In the genomic region with DNA sequence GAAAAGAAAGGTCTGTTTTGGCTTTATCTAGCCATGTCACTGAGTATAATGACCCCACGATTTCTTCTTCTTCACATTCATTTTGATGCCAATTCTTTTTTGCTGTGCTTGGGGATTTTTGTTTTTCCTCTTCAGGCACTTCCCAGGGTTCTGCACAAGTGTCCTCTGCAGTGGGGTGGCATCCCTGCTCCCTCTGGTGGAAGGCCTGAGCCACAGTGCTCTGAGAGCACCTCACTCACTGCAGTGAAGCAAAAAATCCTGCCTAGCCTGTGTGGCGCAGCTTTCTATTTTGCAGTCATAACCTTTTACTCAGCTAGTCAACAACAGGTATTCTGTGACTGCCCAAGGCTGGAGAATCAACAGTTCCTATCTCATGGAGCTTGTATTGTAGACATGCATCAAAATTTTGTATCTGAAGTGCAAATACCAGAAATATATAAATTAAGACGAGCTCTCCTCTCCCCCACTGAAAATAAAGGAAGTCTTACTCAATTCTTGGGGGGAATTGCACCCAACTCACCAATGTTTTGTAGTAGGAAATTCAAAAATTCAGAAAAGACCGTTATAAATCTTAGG, we compare ENCODE assay signal across 9 cellular contexts.
DNase-seq lines count a peak whose midpoint lies in the region; ATAC-seq, FAIRE-seq and TF ChIP-seq lines count a peak whose summit lies in the region.
"Had no signal": no experiment of that assay in that cellular context is flagged by ENCODE, and none has a peak within 500 bp of the region (broad histone marks: within the 10 kb centered on the region; RNA-seq: fewer than 3 reads in every experiment).

No MANE protein-coding gene starts in this region.

- no peaks in the 10 kb centered on the region for H3K27me3 ChIP-seq in bronchial epithelial cell (ENCODE audit: control insufficient read depth, insufficient read depth, low read length)
- H3K27me3 ChIP-seq in thoracic aorta (replicated peaks; ENCODE audit: insufficient read depth): no peaks in the 10 kb centered on the region

- peak; percentile 28 for FAIRE-seq in bronchial epithelial cell (lab: Jason Lieb, UNC)
- FAIRE-seq: endometrium had no signal

- ATAC-seq in thoracic aorta (ENCODE audit: insufficient number of reproducible peaks, low FRiP score, low read depth) (no peak), HG03045 (IDR thresholded peaks at IDR 0.05; ENCODE audit: unreplicated experiment) (no peak)

- no peak for DNase-seq in AG09319 (ENCODE audit: extremely low read depth, low read depth)
- DNase-seq in H4 (ENCODE audit: low spot score): peak; percentile 57
- peak; percentile 75 for DNase-seq in NCI-H748 (lab: John Stamatoyannopoulos, UW; ENCODE audit: unreplicated experiment)
- DNase-seq in bronchial epithelial cell (ENCODE audit: low read depth): peak; percentile 47
- peak; percentile 85 for DNase-seq in left kidney (ENCODE audit: low read depth, low spot score)
- no peak for DNase-seq in thoracic aorta (ENCODE audit: low spot score)
- no peak for DNase-seq in GM19238 (ENCODE audit: insufficient read length, low spot score)

- H3K9me3 ChIP-seq in thoracic aorta: no peaks in the 10 kb centered on the region

- H3K4me3 ChIP-seq in bronchial epithelial cell (ENCODE audit: low read depth, low read length): no peak overlapping the region
- no peak overlapping the region for H3K4me3 ChIP-seq in thoracic aorta

- H3K36me3 ChIP-seq in bronchial epithelial cell (ENCODE audit: control insufficient read depth, insufficient read depth, low read length) (no peaks in the 10 kb centered on the region), thoracic aorta (no peaks in the 10 kb centered on the region)

- TF ChIP-seq CTCF in AG09319 (IDR thresholded peaks at IDR 0.05; ENCODE audit: low read depth, low read length) (peak; percentile 71), bronchial epithelial cell (IDR thresholded peaks at IDR 0.05; ENCODE audit: insufficient read depth, low read length, severe bottlenecking) (peak; percentile 87), thoracic aorta (IDR thresholded peaks at IDR 0.05) (peak; percentile 67)

- H3K27ac ChIP-seq in thoracic aorta: peak overlapping the region; percentile 47 to 62

- peaks cover 10 to 42% of the 10 kb centered on the region in 2 donors for H3K4me1 ChIP-seq in thoracic aorta (ENCODE audit: control insufficient read depth in 1 of 2, low read depth in 2 of 2)

Comparison
In these comparisons a context has a peak if more than half of its experiments do, and no peak if none do; other contexts are left out.
1. DNase-seq: peak in H4 (single experiment), NCI-H748 (single experiment), bronchial epithelial cell (single experiment) and left kidney (single experiment); none in AG09319 (single experiment), thoracic aorta (single experiment) and GM19238 (single experiment).
2. Peak in every context shown above with its lines, with median percentiles within 50 percentile points of each other: CTCF ChIP-seq.